8 cellular contexts compared by ENCODE assay signal in genomic region chr7:159335181-159335926, GRCh38.
DNase-seq lines count a peak whose midpoint lies in the region; ATAC-seq and TF ChIP-seq lines count a peak whose summit lies in the region.
"Not testable (repeated sequence)": the region's sequence is repeated elsewhere in the genome, so short reads cannot be mapped to it uniquely, and the experiment has no call there.

No MANE protein-coding gene starts in this region.

- not testable (repeated sequence) for TF ChIP-seq CTCF in GM06990 (IDR thresholded peaks at IDR 0.05; ENCODE audit: insufficient read depth, low read length, poor library complexity, severe bottlenecking); endothelial cell (IDR thresholded peaks at IDR 0.05; ENCODE audit: unreplicated experiment); cardiac muscle cell (IDR thresholded peaks at IDR 0.05; ENCODE audit: low read depth, low read length); lower lobe of right lung (IDR thresholded peaks at IDR 0.05)

- not testable (repeated sequence) for H3K27me3 ChIP-seq in GM06990 (replicated peaks; ENCODE audit: control insufficient read depth, insufficient read depth, low read length); adipocyte (replicated peaks; ENCODE audit: control insufficient read depth, insufficient read depth, low read length); cardiac muscle cell; lower lobe of right lung (ENCODE audit: low read depth)

- DNase-seq in GM06990 (ENCODE audit: extremely low read depth, insufficient read length) (peak; percentile 6), M059J (ENCODE audit: low read depth) (peak; percentile 3), SK-MEL-5 (ENCODE audit: low read depth, low spot score) (peak; percentile 9), adipocyte (ENCODE audit: low read depth) (peak; percentile 11), cardiac muscle cell (ENCODE audit: low read depth in 1 of 2, low spot score in 1 of 2) (peak; percentile 0 to 1), posterior vena cava (ENCODE audit: low spot score) (peak; percentile 78)
- not testable (repeated sequence) for DNase-seq in endothelial cell (ENCODE audit: low spot score); lower lobe of right lung

- intact Hi-C loops in lower lobe of right lung (cut with DNase I); posterior vena cava (cut with DNase I): not testable (repeated sequence)

- not testable (repeated sequence) for H3K9ac ChIP-seq in adipocyte (ENCODE audit: low read length)

- H3K36me3 ChIP-seq in GM06990 (ENCODE audit: control insufficient read depth, insufficient read depth, low read length); adipocyte (ENCODE audit: control insufficient read depth, insufficient read depth, low read length, severe bottlenecking); cardiac muscle cell; lower lobe of right lung: not testable (repeated sequence)

- H3K27ac ChIP-seq in cardiac muscle cell, lower lobe of right lung: not testable (repeated sequence)

- peak overlapping the region; percentile 42 for H3K27ac Mint-ChIP-seq in endothelial cell (ENCODE audit: unreplicated experiment)

- not testable (repeated sequence) for H3K4me1 Mint-ChIP-seq in endothelial cell (ENCODE audit: unreplicated experiment)

- in situ Hi-C loops in SK-MEL-5 (cut with HindIII; ENCODE audit: low pct_unique_long_range_greater_than_20kb, low sequenced_read_pairs): not testable (repeated sequence)

- peaks cover 15% of the 10 kb centered on the region for H3K9me3 Mint-ChIP-seq in endothelial cell (ENCODE audit: unreplicated experiment)

- H3K4me1 ChIP-seq in adipocyte (ENCODE audit: control insufficient read depth, insufficient read depth, low read length); cardiac muscle cell (ENCODE audit: low read depth); lower lobe of right lung: not testable (repeated sequence)

- H3K4me3 Mint-ChIP-seq in endothelial cell (ENCODE audit: unreplicated experiment): peak overlapping the region; percentile 82

- H3K4me3 ChIP-seq in GM06990 (replicated peaks; ENCODE audit: low read depth, low read length); adipocyte (ENCODE audit: low read length); cardiac muscle cell; lower lobe of right lung: not testable (repeated sequence)

- H3K27me3 Mint-ChIP-seq in endothelial cell (ENCODE audit: unreplicated experiment): not testable (repeated sequence)

- peak; percentile 23 to 59 for ATAC-seq in lower lobe of right lung

- H3K36me3 Mint-ChIP-seq in endothelial cell (ENCODE audit: low read depth, unreplicated experiment): peaks cover 12% of the 10 kb centered on the region

- not testable (repeated sequence) for H3K9me3 ChIP-seq in adipocyte (ENCODE audit: control insufficient read depth, low read length); cardiac muscle cell (ENCODE audit: low read depth); lower lobe of right lung
